In the genomic region with DNA sequence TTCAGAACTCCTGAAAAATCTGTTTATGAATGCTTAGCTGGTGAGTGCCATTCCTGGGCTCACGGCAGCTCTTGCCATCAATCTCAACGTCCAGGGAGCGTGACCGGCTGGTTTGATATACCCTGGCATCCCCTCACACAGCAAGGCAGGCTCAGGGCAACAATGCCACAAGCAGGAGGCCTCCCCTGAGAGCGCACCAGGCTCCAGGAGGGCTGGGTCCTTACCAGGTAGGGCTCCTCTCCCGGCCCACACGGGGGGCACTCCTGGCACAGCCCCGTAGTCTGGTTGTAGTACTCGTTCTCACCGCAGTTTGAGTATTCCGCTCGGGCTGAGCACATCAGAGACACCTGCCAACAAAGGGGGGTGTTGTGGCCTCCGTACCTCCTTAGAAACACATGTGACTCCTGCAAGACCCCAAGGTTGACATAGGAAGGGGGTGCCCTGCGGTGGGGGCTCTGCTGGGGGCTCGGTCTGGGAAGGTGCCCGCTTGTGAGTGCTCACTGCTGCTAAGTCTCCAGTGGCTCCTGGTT, we compare ENCODE assay signal across 22 cellular contexts. TPM values are rescaled to one million over a fixed set of nuclear protein-coding genes. Genes with fewer than 3 reads are reported as not detected.
DNase-seq lines count a peak whose midpoint lies in the region; ATAC-seq and TF ChIP-seq lines count a peak whose summit lies in the region.
"Had no signal": no experiment of that assay in that cellular context is flagged by ENCODE, and none has a peak within 500 bp of the region (broad histone marks: within the 10 kb centered on the region; RNA-seq: fewer than 3 reads in every experiment).

No MANE protein-coding gene starts in this region.

- H3K4me3 ChIP-seq in CD4-positive, CD25-positive, alpha-beta regulatory T cell (ENCODE audit: low read depth, low read length): no peak overlapping the region
- H3K4me3 ChIP-seq in IMR-90 (ENCODE audit: insufficient read depth, low read depth, low read length) (no peak overlapping the region), neural progenitor cell (no peak overlapping the region), Karpas-422 (ENCODE audit: low read length) (no peak overlapping the region), dorsolateral prefrontal cortex (no peak overlapping the region)
- H3K4me3 ChIP-seq: GM23248 had no signal

- no peaks in the 10 kb centered on the region for H3K36me3 ChIP-seq in CD4-positive, CD25-positive, alpha-beta regulatory T cell (ENCODE audit: control insufficient read depth, insufficient read depth, low read length)
- no peaks in the 10 kb centered on the region for H3K36me3 ChIP-seq in IMR-90 (ENCODE audit: control insufficient read depth, insufficient read depth, low read length)
- H3K36me3 ChIP-seq in neural progenitor cell: no peaks in the 10 kb centered on the region
- no peaks in the 10 kb centered on the region for H3K36me3 ChIP-seq in Karpas-422 (ENCODE audit: insufficient read depth, low read length)

- peak overlapping the region; percentile 49 for H2AFZ ChIP-seq in IMR-90 (replicated peaks; ENCODE audit: low read length, poor library complexity)
- no peak overlapping the region for H2AFZ ChIP-seq in neural progenitor cell (replicated peaks)
- no peak overlapping the region for H2AFZ ChIP-seq in Karpas-422 (ENCODE audit: low read length)
- H2AFZ ChIP-seq: GM23248 had no signal

- H3K9me1 ChIP-seq in IMR-90 (ENCODE audit: insufficient read depth, low read length): 0 out of 2 replicates have a peak, but pooled peaks cover 3% of the 10 kb centered on the region

- no peaks in the 10 kb centered on the region for H3K27me3 Mint-ChIP-seq in CD4-positive, CD25-positive, alpha-beta regulatory T cell
- H3K27me3 Mint-ChIP-seq in mesothelial cell of epicardium (ENCODE audit: low read depth): no peaks in the 10 kb centered on the region
- H3K27me3 Mint-ChIP-seq in neural progenitor cell (ENCODE audit: insufficient read depth, low read depth): peaks cover 10% of the 10 kb centered on the region

- H2BK20ac ChIP-seq in IMR-90 (ENCODE audit: low read depth, low read length): no peak overlapping the region

- no peaks in the 10 kb centered on the region for H3K79me2 ChIP-seq in neural progenitor cell (ENCODE audit: low read depth)
- no peaks in the 10 kb centered on the region for H3K79me2 ChIP-seq in Karpas-422 (ENCODE audit: low read length)

- no peak overlapping the region for H4K91ac ChIP-seq in IMR-90 (ENCODE audit: insufficient read depth, low read depth, low read length)

- H3K27me3 ChIP-seq in CD4-positive, CD25-positive, alpha-beta regulatory T cell (ENCODE audit: control insufficient read depth, insufficient read depth, low read length): no peaks in the 10 kb centered on the region
- H3K27me3 ChIP-seq in IMR-90 (ENCODE audit: control insufficient read depth, insufficient read depth, low read length) (peaks cover 83% of the 10 kb centered on the region), neural progenitor cell (peaks cover 35% of the 10 kb centered on the region), Karpas-422 (ENCODE audit: low read length) (no peaks in the 10 kb centered on the region), dorsolateral prefrontal cortex (peaks cover 0 to 3% (median 0%) of the 10 kb centered on the region in 45 donors)

- POLR2A ChIA-PET in IMR-90 (lab: Charles Lee; ENCODE audit: unreplicated experiment): no interaction called here

- H4K20me1 ChIP-seq in IMR-90 (ENCODE audit: insufficient read depth, low read length): peaks cover 6% of the 10 kb centered on the region; the same call in 1 of the 2 replicates
- H4K20me1 ChIP-seq in neural progenitor cell (ENCODE audit: low read depth): peaks cover 16% of the 10 kb centered on the region
- no peaks in the 10 kb centered on the region for H4K20me1 ChIP-seq in Karpas-422 (ENCODE audit: insufficient read depth, low read depth, low read length)

- no peaks in the 10 kb centered on the region for H3K9me3 ChIP-seq in CD4-positive, CD25-positive, alpha-beta regulatory T cell (ENCODE audit: control insufficient read depth in 2 of 2, low read length in 2 of 2)
- H3K9me3 ChIP-seq in IMR-90 (ENCODE audit: control insufficient read depth, insufficient read depth, low read length) (no peaks in the 10 kb centered on the region), neural progenitor cell (ENCODE audit: low read depth) (no peaks in the 10 kb centered on the region), Karpas-422 (ENCODE audit: low read length) (no peaks in the 10 kb centered on the region)
- H3K9me3 ChIP-seq: Caco-2 had no signal

- CTCF ChIA-PET in IMR-90 (lab: Yijun Ruan, JAX): interaction anchor here (2.1 kb wide), 1 partner anchor 13 kb away, joined by 8 read pairs; no protein-coding TSS in a partner anchor

- ATAC-seq in CD4-positive, CD25-positive, alpha-beta regulatory T cell (ENCODE audit: low read depth in 2 of 2): no peak
- ATAC-seq in IMR-90 (ENCODE audit: low read depth): no peak
- ATAC-seq in HG02981 (IDR thresholded peaks at IDR 0.05; ENCODE audit: unreplicated experiment): no peak
- ATAC-seq in GM18498 (IDR thresholded peaks at IDR 0.05; ENCODE audit: unreplicated experiment): no peak
- ATAC-seq: CD8-positive, alpha-beta T cell; HCT116 had no signal

- H3K9me3 Mint-ChIP-seq in CD4-positive, CD25-positive, alpha-beta regulatory T cell: no peaks in the 10 kb centered on the region
- no peaks in the 10 kb centered on the region for H3K9me3 Mint-ChIP-seq in mesothelial cell of epicardium
- H3K9me3 Mint-ChIP-seq in neural progenitor cell: peaks cover 2% of the 10 kb centered on the region
- H3K9me3 Mint-ChIP-seq: CD8-positive, alpha-beta T cell; H9 had no signal

- intact Hi-C loops in IMR-90 (cut with micrococcal nuclease) (loop anchor here (2.0 to 10.0 kb wide), 2 partner anchors 55 to 195 kb away; partner anchors contain the start of gene EDAR), dorsolateral prefrontal cortex (cut with DNase I) (loop anchor here (10.0 kb wide), 1 partner anchor 575 kb away; no protein-coding TSS in a partner anchor)

- in situ Hi-C loops in IMR-90 (cut with MboI; ENCODE audit: low sequenced_read_pairs): loop anchor here (5.0 kb wide), 1 partner anchor 572 kb away; no protein-coding TSS in a partner anchor

- H3K27ac Mint-ChIP-seq in CD4-positive, CD25-positive, alpha-beta regulatory T cell: peak overlapping the region in 2 of 3 donors; percentile 47 to 60
- H3K27ac Mint-ChIP-seq in mesothelial cell of epicardium (peak overlapping the region; percentile 64), neural progenitor cell (no peak overlapping the region)
- H3K27ac Mint-ChIP-seq: CD8-positive, alpha-beta T cell; H9 had no signal

- no peak for DNase-seq in CD4-positive, CD25-positive, alpha-beta regulatory T cell
- DNase-seq in IMR-90 (no peak), mesothelial cell of epicardium (ENCODE audit: low spot score in 2 of 2, unreplicated experiment in 2 of 2) (no peak), neural progenitor cell (ENCODE audit: low spot score) (no peak), Karpas-422 (no peak), dorsolateral prefrontal cortex (no peak)
- DNase-seq: C1 segment of cervical spinal cord; Caco-2; CD8-positive, alpha-beta T cell; DMS153; GF-D8; GM23248; H9 had no signal

- H2AK5ac ChIP-seq in IMR-90 (ENCODE audit: low read depth, low read length): no peak overlapping the region

- no TSS peak for BruUV-seq in IMR-90 (replicated peaks; lab: Mats Ljungman, UMichigan)

- no peak overlapping the region for H3K56ac ChIP-seq in IMR-90 (ENCODE audit: extremely low read depth, insufficient read depth, low read length)

- no peak for TF ChIP-seq POLR2A in IMR-90 (IDR thresholded peaks at IDR 0.05; ENCODE audit: low read depth, low read length)

- no peak overlapping the region for H3K4me3 Mint-ChIP-seq in CD4-positive, CD25-positive, alpha-beta regulatory T cell
- H3K4me3 Mint-ChIP-seq in mesothelial cell of epicardium: no peak overlapping the region
- peak overlapping the region; percentile 30 for H3K4me3 Mint-ChIP-seq in neural progenitor cell
- H3K4me3 Mint-ChIP-seq: CD8-positive, alpha-beta T cell; H9 had no signal

- no peak overlapping the region for H4K5ac ChIP-seq in IMR-90 (ENCODE audit: low read depth, low read length)

- H3K9me2 ChIP-seq in Karpas-422 (replicated peaks; ENCODE audit: insufficient read depth, low read length): no peaks in the 10 kb centered on the region

- 74% methylated on average over 8 of the region's 16 CpGs; no CpG with 5 or more reads in 1 of the 2 experiments for WGBS in IMR-90 (ENCODE audit: extremely low coverage in 2 of 2, insufficient read length in 1 of 2), 2 experiments

- H3K79me1 ChIP-seq in IMR-90 (ENCODE audit: low read depth in 1 of 2, low read length in 2 of 2): no peaks in the 10 kb centered on the region

- no peak overlapping the region for H2BK15ac ChIP-seq in IMR-90 (ENCODE audit: low read depth, low read length)

- no peak overlapping the region for H3K14ac ChIP-seq in IMR-90 (replicated peaks; ENCODE audit: low read depth, low read length)

- TF ChIP-seq CTCF in IMR-90 (conservative IDR thresholded peaks at IDR 0.05; ENCODE audit: low read depth, low read length) (no peak), mesothelial cell of epicardium (IDR thresholded peaks at IDR 0.05; ENCODE audit: unreplicated experiment) (no peak), neural progenitor cell (IDR thresholded peaks at IDR 0.05) (no peak), dorsolateral prefrontal cortex (IDR thresholded peaks at IDR 0.05 in 54 of 56, conservative IDR thresholded peaks at IDR 0.05 in 2 of 56; ENCODE audit: low read depth in 1 of 56, partially characterized antibody in 56 of 56) (no peak)

- peaks cover 4% of the 10 kb centered on the region for H3K36me3 Mint-ChIP-seq in CD4-positive, CD25-positive, alpha-beta regulatory T cell
- H3K36me3 Mint-ChIP-seq in mesothelial cell of epicardium: no peaks in the 10 kb centered on the region
- H3K36me3 Mint-ChIP-seq in neural progenitor cell: no peaks in the 10 kb centered on the region

- no peak overlapping the region for H3K23ac ChIP-seq in IMR-90 (ENCODE audit: low read depth, low read length)

- H3K18ac ChIP-seq in IMR-90 (ENCODE audit: low read depth, low read length): no peak overlapping the region

- H3K9ac ChIP-seq in IMR-90 (ENCODE audit: low read depth, low read length) (no peak overlapping the region), neural progenitor cell (no peak overlapping the region), Karpas-422 (ENCODE audit: low read length) (no peak overlapping the region)
- H3K9ac ChIP-seq: GM23248 had no signal

- dilution Hi-C loops in IMR-90 (cut with HindIII; ENCODE audit: low sequenced_read_pairs, unreplicated experiment): no loop called here

- peaks cover 0 to 41% (median 3%) of the 10 kb centered on the region in 4 donors for H3K4me1 Mint-ChIP-seq in CD4-positive, CD25-positive, alpha-beta regulatory T cell
- H3K4me1 Mint-ChIP-seq in mesothelial cell of epicardium (peaks cover 44% of the 10 kb centered on the region), neural progenitor cell (peaks cover 63% of the 10 kb centered on the region)

- no peak overlapping the region for H2BK5ac ChIP-seq in IMR-90 (ENCODE audit: low read depth, low read length, poor library complexity, severe bottlenecking)

- H3K4me2 ChIP-seq in IMR-90 (ENCODE audit: low read depth, low read length) (no peak overlapping the region), neural progenitor cell (no peak overlapping the region), Karpas-422 (ENCODE audit: low read depth, low read length, poor library complexity, severe bottlenecking) (no peak overlapping the region)

- no peak overlapping the region for H4K8ac ChIP-seq in IMR-90 (ENCODE audit: low read depth in 2 of 2, low read length in 2 of 2)

- H2BK120ac ChIP-seq in IMR-90 (ENCODE audit: low read depth, low read length): no peak overlapping the region

- H3K4ac ChIP-seq in IMR-90 (ENCODE audit: low read depth, low read length): no peak overlapping the region

- H3F3A ChIP-seq in neural progenitor cell (ENCODE audit: low read depth): peaks cover 4% of the 10 kb centered on the region

- no peak for TF ChIP-seq RAD21 in IMR-90 (IDR thresholded peaks at IDR 0.05; ENCODE audit: low read length)

- H3K4me1 ChIP-seq in CD4-positive, CD25-positive, alpha-beta regulatory T cell (ENCODE audit: control insufficient read depth, insufficient read depth, low read length, poor library complexity, severe bottlenecking): peaks cover 4% of the 10 kb centered on the region
- H3K4me1 ChIP-seq in IMR-90 (ENCODE audit: control insufficient read depth, insufficient read depth, low read length) (no peaks in the 10 kb centered on the region), neural progenitor cell (peaks cover 11% of the 10 kb centered on the region), Karpas-422 (ENCODE audit: low read length) (no peaks in the 10 kb centered on the region)
- H3K4me1 ChIP-seq: Caco-2 had no signal

- no peak overlapping the region for H2AK9ac ChIP-seq in IMR-90 (replicated peaks; ENCODE audit: low read depth, low read length, poor library complexity)

- no peak overlapping the region for H3K27ac ChIP-seq in CD4-positive, CD25-positive, alpha-beta regulatory T cell (ENCODE audit: insufficient read depth, low read length, poor library complexity, severe bottlenecking)
- H3K27ac ChIP-seq in IMR-90 (ENCODE audit: insufficient read depth, low read length): no peak overlapping the region
- no peak overlapping the region for H3K27ac ChIP-seq in neural progenitor cell
- no peak overlapping the region for H3K27ac ChIP-seq in Karpas-422 (ENCODE audit: low read length)
- H3K27ac ChIP-seq in dorsolateral prefrontal cortex: no peak overlapping the region
- H3K27ac ChIP-seq: GM23248 had no signal

RNA-seq across cellular contexts. Expression of gene EDAR, which starts 59.1 kb away (rescaled TPM):
- 3.2 TPM for total RNA-seq in CD4-positive, CD25-positive, alpha-beta regulatory T cell
- polyA plus RNA-seq in CD4-positive, CD25-positive, alpha-beta regulatory T cell: 1 to 10 TPM; 1.4 to 6.7 (median 2.6) TPM
- total RNA-seq in IMR-90 (2012; rRNA removed): not detected in 2 replicates
- not detected in 2 replicates for polyA plus RNA-seq in IMR-90 (2012; rRNA removed)
- polyA plus RNA-seq in IMR-90 (2012; cell fraction: cytosol; rRNA removed): not detected in 2 replicates
- not detected in 2 replicates for polyA plus RNA-seq in IMR-90 (2012; cell fraction: nucleus; rRNA removed; ENCODE audit: low replicate concordance)
- 5.1 to 6.6 TPM (median 5.5 TPM) in 3 replicates for total RNA-seq in mesothelial cell of epicardium
- not detected in 2 replicates for total RNA-seq in neural progenitor cell (ENCODE audit: low replicate concordance)
- not detected in 2 replicates for total RNA-seq in Karpas-422 (2014; rRNA removed; shearing (Covaris generic); ENCODE audit: low replicate concordance)
- under 1 TPM in 9 of 120 experiments, not detected in 111; 0.10 to 0.23 (median 0.15) TPM for total RNA-seq in dorsolateral prefrontal cortex
- total RNA-seq: A172, A673, Daoy, G401, GM23248, H1, H9 had no signal
- polyA plus RNA-seq: BJ, GM23248, H1 had no signal
